Comparison of ENCODE assay signal across 13 cellular contexts in the genomic region with DNA sequence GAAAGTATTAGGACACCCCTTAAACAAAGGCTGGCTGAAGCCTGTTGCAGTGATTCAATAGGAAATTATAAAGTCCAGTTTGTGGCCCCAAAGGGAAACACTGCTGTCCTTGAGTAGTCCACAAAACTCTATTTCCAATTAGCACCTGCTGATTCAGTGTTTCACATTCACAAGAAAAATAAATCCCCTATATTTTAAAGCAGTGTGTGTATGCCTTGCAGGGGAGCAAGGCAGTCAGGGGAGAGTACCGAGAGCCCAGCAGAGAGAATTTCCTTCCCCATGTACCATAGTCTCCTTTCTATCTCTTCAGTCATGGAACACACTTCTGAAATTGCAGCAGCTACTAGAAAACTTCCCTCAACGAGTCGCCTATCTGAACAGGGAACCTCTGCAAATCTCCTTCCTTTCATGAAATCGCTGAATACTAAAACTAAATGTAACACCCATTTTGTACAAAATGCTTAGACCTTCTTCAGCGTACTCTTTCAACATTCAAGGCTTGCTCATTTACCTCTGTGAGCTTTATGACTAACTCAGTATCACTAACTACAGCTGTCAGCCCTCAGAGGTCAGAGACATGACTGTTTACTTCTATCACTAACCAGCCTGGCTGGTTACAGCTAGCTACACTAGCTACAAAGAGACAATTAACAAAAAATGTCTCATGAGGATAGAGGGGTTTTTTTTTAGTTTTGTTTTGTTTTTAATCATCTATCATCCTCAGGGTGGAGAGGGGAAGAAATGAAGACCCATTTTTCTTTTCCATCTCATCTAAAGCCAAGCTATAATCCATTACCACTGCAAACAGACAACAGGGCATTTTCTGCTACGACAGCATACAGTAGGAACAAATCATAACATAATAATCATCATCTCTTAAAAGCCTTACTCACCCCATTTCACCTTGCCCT.
DNase-seq lines count a peak whose midpoint lies in the region; ATAC-seq and TF ChIP-seq lines count a peak whose summit lies in the region.
"Had no signal": no experiment of that assay in that cellular context is flagged by ENCODE, and none has a peak within 500 bp of the region (broad histone marks: within the 10 kb centered on the region; RNA-seq: fewer than 3 reads in every experiment).

No MANE protein-coding gene starts in this region.

- peak; percentile 61 for ATAC-seq in stimulated activated naive CD8-positive, alpha-beta T cell treated with anti-CD3 and anti-CD28 coated beads, Interleukin-15, amount 100 ng/mL, for 72 hours
- ATAC-seq in stimulated activated naive CD8-positive, alpha-beta T cell treated with anti-CD3 and anti-CD28 coated beads, Interleukin-15, Interleukin-2, amounts not matched to agents 100 U/mL and 50 U/mL, for 24 hours, result no peak
- ATAC-seq in HG02763 (IDR thresholded peaks at IDR 0.05; ENCODE audit: unreplicated experiment), result peak; percentile 67
- no peak for ATAC-seq in gastroesophageal sphincter

- no peak for TF ChIP-seq POLR2A in gastroesophageal sphincter (IDR thresholded peaks at IDR 0.05)

- intact Hi-C loops in posterior cingulate gyrus (cut with DNase I), result no loop called here

- no peaks in the 10 kb centered on the region for H3K4me1 ChIP-seq in gastroesophageal sphincter

- H3K27me3 Mint-ChIP-seq in stimulated activated naive CD8-positive, alpha-beta T cell treated with anti-CD3 and anti-CD28 coated beads, Interleukin-15, amount 100 ng/mL, for 72 hours, result peaks cover 4% of the 10 kb centered on the region
- H3K27me3 Mint-ChIP-seq in IgD-negative memory B cell, result no peaks in the 10 kb centered on the region
- H3K27me3 Mint-ChIP-seq: activated CD4-positive, alpha-beta T cell treated with anti-CD3 and anti-CD28 coated beads, Interleukin-2, amount 10 ng/mL, durations not matched to agents 7 days and 5 days had no signal

- no peaks in the 10 kb centered on the region for H3K9me3 Mint-ChIP-seq in stimulated activated naive CD8-positive, alpha-beta T cell treated with anti-CD3 and anti-CD28 coated beads, Interleukin-15, amount 100 ng/mL, for 72 hours
- no peaks in the 10 kb centered on the region for H3K9me3 Mint-ChIP-seq in IgD-negative memory B cell
- H3K9me3 Mint-ChIP-seq: activated CD4-positive, alpha-beta T cell treated with anti-CD3 and anti-CD28 coated beads, Interleukin-2, amount 10 ng/mL, durations not matched to agents 7 days and 5 days; HFFc6 had no signal

- TF ChIP-seq CTCF in gastroesophageal sphincter (IDR thresholded peaks at IDR 0.05), result no peak

- H3K36me3 Mint-ChIP-seq in IgD-negative memory B cell, result no peaks in the 10 kb centered on the region

- WGBS in gastroesophageal sphincter (ENCODE audit: low coverage in 1 of 2), 2 donors, result 66 to 70% methylated on average over 6 of the region's 6 CpGs

- no peaks in the 10 kb centered on the region for H3K4me1 Mint-ChIP-seq in stimulated activated naive CD8-positive, alpha-beta T cell treated with anti-CD3 and anti-CD28 coated beads, Interleukin-15, amount 100 ng/mL, for 72 hours
- H3K4me1 Mint-ChIP-seq in IgD-negative memory B cell, result peaks cover 64 to 79% (median 79%) of the 10 kb centered on the region in 3 donors
- H3K4me1 Mint-ChIP-seq: activated CD4-positive, alpha-beta T cell treated with anti-CD3 and anti-CD28 coated beads, Interleukin-2, amount 10 ng/mL, durations not matched to agents 7 days and 5 days had no signal

- in situ Hi-C loops in G401 (cut with HindIII; ENCODE audit: low sequenced_read_pairs), result no loop called here
- in situ Hi-C loops in KBM-7 (cut with MboI; ENCODE audit: low pct_unique_long_range_greater_than_20kb, low sequenced_read_pairs), result no loop called here

- no peak overlapping the region for H3K4me3 ChIP-seq in gastroesophageal sphincter
- H3K4me3 ChIP-seq: cardiac muscle cell had no signal

- H3K9me3 ChIP-seq in gastroesophageal sphincter, result no peaks in the 10 kb centered on the region

- H3K36me3 ChIP-seq in gastroesophageal sphincter, result no peaks in the 10 kb centered on the region
- H3K36me3 ChIP-seq: cardiac muscle cell had no signal

- DNase-seq in stimulated activated naive CD8-positive, alpha-beta T cell treated with anti-CD3 and anti-CD28 coated beads, Interleukin-15, amount 100 ng/mL, for 72 hours, result no peak
- no peak for DNase-seq in stimulated activated naive CD8-positive, alpha-beta T cell treated with anti-CD3 and anti-CD28 coated beads, Interleukin-15, Interleukin-2, amounts not matched to agents 100 U/mL and 50 U/mL, for 24 hours
- DNase-seq in posterior cingulate gyrus, result no peak
- no peak for DNase-seq in G401 (ENCODE audit: low spot score)
- no peak for DNase-seq in KBM-7
- DNase-seq: activated CD4-positive, alpha-beta T cell treated with anti-CD3 and anti-CD28 coated beads, Interleukin-2, amount 10 ng/mL, durations not matched to agents 7 days and 5 days; C1 segment of cervical spinal cord; HFFc6; NCI-H69 had no signal

- no peak overlapping the region for H3K27ac ChIP-seq in gastroesophageal sphincter
- H3K27ac ChIP-seq: cardiac muscle cell had no signal

- no peaks in the 10 kb centered on the region for H3K27me3 ChIP-seq in gastroesophageal sphincter
- H3K27me3 ChIP-seq: cardiac muscle cell had no signal

- no peak overlapping the region for H3K4me3 Mint-ChIP-seq in stimulated activated naive CD8-positive, alpha-beta T cell treated with anti-CD3 and anti-CD28 coated beads, Interleukin-15, amount 100 ng/mL, for 72 hours
- peak overlapping the region; percentile 21 to 74 (median 51) for H3K4me3 Mint-ChIP-seq in IgD-negative memory B cell
- H3K4me3 Mint-ChIP-seq: activated CD4-positive, alpha-beta T cell treated with anti-CD3 and anti-CD28 coated beads, Interleukin-2, amount 10 ng/mL, durations not matched to agents 7 days and 5 days; HFFc6 had no signal

- no peak overlapping the region for H3K27ac Mint-ChIP-seq in stimulated activated naive CD8-positive, alpha-beta T cell treated with anti-CD3 and anti-CD28 coated beads, Interleukin-15, amount 100 ng/mL, for 72 hours
- peak overlapping the region; percentile 20 to 85 (median 51) for H3K27ac Mint-ChIP-seq in IgD-negative memory B cell
- H3K27ac Mint-ChIP-seq: activated CD4-positive, alpha-beta T cell treated with anti-CD3 and anti-CD28 coated beads, Interleukin-2, amount 10 ng/mL, durations not matched to agents 7 days and 5 days; HFFc6 had no signal

- no peak for TF ChIP-seq EP300 in gastroesophageal sphincter (IDR thresholded peaks at IDR 0.05)

Comparison
In these comparisons a context has a peak if more than half of its experiments do, and no peak if none do; other contexts are left out.
1. ATAC-seq: peak in stimulated activated naive CD8-positive, alpha-beta T cell treated with anti-CD3 and anti-CD28 coated beads, Interleukin-15, amount 100 ng/mL, for 72 hours (single experiment) and HG02763 (single experiment); none in stimulated activated naive CD8-positive, alpha-beta T cell treated with anti-CD3 and anti-CD28 coated beads, Interleukin-15, Interleukin-2, amounts not matched to agents 100 U/mL and 50 U/mL, for 24 hours (single experiment) and gastroesophageal sphincter (single experiment).
2. H3K27ac Mint-ChIP-seq: peak in IgD-negative memory B cell (3 of 3); none in stimulated activated naive CD8-positive, alpha-beta T cell treated with anti-CD3 and anti-CD28 coated beads, Interleukin-15, amount 100 ng/mL, for 72 hours (0 of 2).
3. H3K4me3 Mint-ChIP-seq: peak in IgD-negative memory B cell (4 of 4); none in stimulated activated naive CD8-positive, alpha-beta T cell treated with anti-CD3 and anti-CD28 coated beads, Interleukin-15, amount 100 ng/mL, for 72 hours (0 of 2).